ENCODE assay signal across 9 cellular contexts in the genomic region with DNA sequence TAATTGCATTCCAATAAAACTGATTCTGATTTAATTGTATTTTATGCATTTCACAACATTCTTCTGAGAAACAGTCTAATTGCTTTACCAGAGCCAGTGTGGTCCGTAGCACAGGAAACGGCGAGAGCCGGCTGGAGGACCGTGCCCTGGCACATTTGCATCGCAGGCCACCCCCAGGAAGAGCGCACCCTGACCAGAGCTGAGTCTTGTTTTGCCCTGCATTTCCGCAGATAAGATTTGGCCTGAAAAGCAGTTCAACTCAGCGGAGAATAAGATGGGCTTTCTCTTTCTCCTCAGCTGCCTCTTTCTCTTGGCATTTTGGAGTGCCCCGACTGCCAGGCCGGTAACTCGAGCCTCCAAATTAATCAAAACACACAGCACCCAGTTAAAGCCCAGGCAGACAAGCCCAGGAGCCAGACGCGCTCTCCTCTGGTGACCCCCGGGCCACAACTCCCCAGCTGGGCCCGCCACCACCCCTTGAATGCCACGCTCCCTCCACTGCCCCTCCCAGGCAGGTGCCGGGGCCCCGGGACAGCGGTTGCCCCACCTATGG. TPM values are rescaled to one million over a fixed set of nuclear protein-coding genes. Genes with fewer than 3 reads are reported as not detected.
DNase-seq lines count a peak whose midpoint lies in the region; ATAC-seq, FAIRE-seq and TF ChIP-seq lines count a peak whose summit lies in the region.
"Had no signal": no experiment of that assay in that cellular context is flagged by ENCODE, and none has a peak within 500 bp of the region (broad histone marks: within the 10 kb centered on the region; RNA-seq: fewer than 3 reads in every experiment).

No MANE protein-coding gene starts in this region.

- intact Hi-C loops in activated B cell treated with CpG ODN at 0.5 μM for 24 hours (cut with micrococcal nuclease) = loop anchor here (1.0 to 5.0 kb wide), 2 partner anchors 13 to 299 kb away; no protein-coding TSS in a partner anchor

- peaks cover 21% of the 10 kb centered on the region for H3K36me3 Mint-ChIP-seq in activated B cell treated with CpG ODN at 0.5 μM for 24 hours (ENCODE audit: low read depth)
- H3K36me3 Mint-ChIP-seq in stimulated activated effector memory CD8-positive, alpha-beta T cell treated with anti-CD3 and anti-CD28 coated beads, Interleukin-12 subunit alpha, Interleukin-12 subunit beta, amount 100 ng/mL, for 72 hours = no peaks in the 10 kb centered on the region

- WGBS in hepatocyte (ENCODE audit: low lambda C conversion rate, missing lambda C conversion rate) = 3% methylated on average over 19 of the region's 20 CpGs

- peak overlapping the region; percentile 22 for H3K4me3 ChIP-seq in AG10803 (ENCODE audit: low read length)
- peak overlapping the region; percentile 74 for H3K4me3 ChIP-seq in hepatocyte
- H3K4me3 ChIP-seq: K562 had no signal

- H3K36me3 ChIP-seq in hepatocyte (replicated peaks; ENCODE audit: insufficient read depth, low read depth) = no peaks in the 10 kb centered on the region

- H3K9me3 Mint-ChIP-seq in activated B cell treated with CpG ODN at 0.5 μM for 24 hours = peaks cover 3% of the 10 kb centered on the region
- no peaks in the 10 kb centered on the region for H3K9me3 Mint-ChIP-seq in stimulated activated effector memory CD8-positive, alpha-beta T cell treated with anti-CD3 and anti-CD28 coated beads, Interleukin-12 subunit alpha, Interleukin-12 subunit beta, amount 100 ng/mL, for 72 hours

- no peaks in the 10 kb centered on the region for H3K79me2 ChIP-seq in hepatocyte

- no peak for FAIRE-seq in HTR-8/SVneo (lab: Jason Lieb, UNC)
- FAIRE-seq: K562 had no signal

- peak overlapping the region; percentile 87 for H3K4me3 Mint-ChIP-seq in activated B cell treated with CpG ODN at 0.5 μM for 24 hours
- H3K4me3 Mint-ChIP-seq in stimulated activated effector memory CD8-positive, alpha-beta T cell treated with anti-CD3 and anti-CD28 coated beads, Interleukin-12 subunit alpha, Interleukin-12 subunit beta, amount 100 ng/mL, for 72 hours = peak overlapping the region; percentile 67

- CTCF ChIA-PET in activated B cell treated with CpG ODN at 0.5 μM for 24 hours (lab: Charles Lee) = interaction anchor here (1.9 kb wide), 1 partner anchor 74 kb away, joined by 4 read pairs; no protein-coding TSS in a partner anchor

- peaks cover 6% of the 10 kb centered on the region for H3K4me1 ChIP-seq in hepatocyte (ENCODE audit: insufficient read depth)

- peaks cover 5% of the 10 kb centered on the region for H3K27me3 Mint-ChIP-seq in activated B cell treated with CpG ODN at 0.5 μM for 24 hours

- peaks cover 87% of the 10 kb centered on the region for H3K27me3 ChIP-seq in hepatocyte

- H4K20me1 ChIP-seq in hepatocyte (ENCODE audit: insufficient read depth, poor library complexity, severe bottlenecking) = no peaks in the 10 kb centered on the region

- peak overlapping the region; percentile 71 for H2AFZ ChIP-seq in hepatocyte

- no peak for TF ChIP-seq CTCF in AG10803 (conservative IDR thresholded peaks at IDR 0.05; ENCODE audit: low read length)
- no peak for TF ChIP-seq CTCF in activated B cell treated with CpG ODN at 0.5 μM for 24 hours (IDR thresholded peaks at IDR 0.05)
- no peak for TF ChIP-seq CTCF in hepatocyte (IDR thresholded peaks at IDR 0.05; ENCODE audit: poor library complexity)

- ATAC-seq in GM18861 (IDR thresholded peaks at IDR 0.05; ENCODE audit: unreplicated experiment) (peak; percentile 65), HG02981 (IDR thresholded peaks at IDR 0.05; ENCODE audit: unreplicated experiment) (peak; percentile 66), activated B cell treated with CpG ODN at 0.5 μM for 24 hours (ENCODE audit: low read depth) (peak; percentile 30)
- no peak for ATAC-seq in stimulated activated effector memory CD8-positive, alpha-beta T cell treated with anti-CD3 and anti-CD28 coated beads, Interleukin-12 subunit alpha, Interleukin-12 subunit beta, amount 100 ng/mL, for 72 hours
- ATAC-seq: K562 had no signal

- H3K27ac ChIP-seq in hepatocyte = no peak overlapping the region

- DNase-seq in AG10803 (ENCODE audit: low read depth) = no peak
- DNase-seq in activated B cell treated with CpG ODN at 0.5 μM for 24 hours = no peak
- DNase-seq in hepatocyte (ENCODE audit: low spot score) = no peak
- no peak for DNase-seq in stimulated activated effector memory CD8-positive, alpha-beta T cell treated with anti-CD3 and anti-CD28 coated beads, Interleukin-12 subunit alpha, Interleukin-12 subunit beta, amount 100 ng/mL, for 72 hours (ENCODE audit: low spot score in 2 of 2)
- DNase-seq in HTR-8/SVneo (ENCODE audit: insufficient read length, low spot score) = no peak
- DNase-seq in activated CD4-positive, alpha-beta T cell treated with anti-CD3 and anti-CD28 coated beads, Interleukin-2, amount 50 U/mL, for 48 hours = no peak

- POLR2A ChIA-PET in activated B cell treated with CpG ODN at 0.5 μM for 24 hours (lab: Charles Lee) = interaction anchor here (0.6 to 1.4 kb wide), 3 partner anchors 12 to 222 kb away, joined by 3 to 10 read pairs (median 3); no protein-coding TSS in a partner anchor

- H3K4me1 Mint-ChIP-seq in activated B cell treated with CpG ODN at 0.5 μM for 24 hours = peaks cover 44% of the 10 kb centered on the region
- no peaks in the 10 kb centered on the region for H3K4me1 Mint-ChIP-seq in stimulated activated effector memory CD8-positive, alpha-beta T cell treated with anti-CD3 and anti-CD28 coated beads, Interleukin-12 subunit alpha, Interleukin-12 subunit beta, amount 100 ng/mL, for 72 hours

- H3K4me2 ChIP-seq in hepatocyte = peak overlapping the region; percentile 99

- H3K9me3 ChIP-seq in hepatocyte (ENCODE audit: low read depth) = no peaks in the 10 kb centered on the region

- H3K27ac Mint-ChIP-seq in activated B cell treated with CpG ODN at 0.5 μM for 24 hours = peak overlapping the region; percentile 89
- H3K27ac Mint-ChIP-seq in stimulated activated effector memory CD8-positive, alpha-beta T cell treated with anti-CD3 and anti-CD28 coated beads, Interleukin-12 subunit alpha, Interleukin-12 subunit beta, amount 100 ng/mL, for 72 hours = no peak overlapping the region

- no peaks in the 10 kb centered on the region for H3K9me2 ChIP-seq in hepatocyte (replicated peaks; ENCODE audit: insufficient read depth)

RNA-seq across cellular contexts. Expression of a gene that starts 0.5 kb away (rescaled TPM):
- total RNA-seq in activated B cell treated with CpG ODN at 0.5 μM for 24 hours (9.3 and 10.9 TPM in 2 replicates), hepatocyte (1.7 and 3.0 TPM in 2 replicates)
- polyA plus RNA-seq in hepatocyte = 0.47 and 0.79 TPM in 2 replicates
- total RNA-seq: K562 had no signal

RNA-seq across cellular contexts. Expression of a gene that starts 0.9 kb away (rescaled TPM):
- total RNA-seq in activated B cell treated with CpG ODN at 0.5 μM for 24 hours (15.5 and 18.3 TPM in 2 replicates), hepatocyte (0.50 and 0.72 TPM in 2 replicates)
- 1.6 TPM in 1 of 2 replicates, not detected in the other for polyA plus RNA-seq in hepatocyte
- total RNA-seq: K562 had no signal
- polyA plus RNA-seq: K562 had no signal
